Comparison of ENCODE assay signal across 20 cellular contexts in the genomic region with DNA sequence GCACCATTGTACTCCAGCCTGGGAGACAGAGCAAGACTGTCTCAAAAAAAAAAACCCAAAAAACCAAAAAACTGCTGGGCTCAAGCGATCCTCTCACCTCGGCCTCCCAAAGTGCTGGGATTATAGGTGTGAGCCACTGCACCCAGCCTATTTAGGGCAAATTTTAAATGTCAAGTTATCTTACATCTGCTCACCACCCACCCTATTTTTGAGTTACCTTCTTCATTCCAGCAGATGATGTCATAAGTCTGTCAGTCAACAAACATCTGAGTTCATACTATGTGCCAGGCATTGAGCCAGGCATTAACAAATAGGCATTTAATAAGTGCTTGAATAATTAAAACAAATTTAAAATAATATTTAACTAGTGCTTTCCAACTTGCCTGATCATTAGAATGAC. TPM values are rescaled to one million over a fixed set of nuclear protein-coding genes. Genes with fewer than 3 reads are reported as not detected.
DNase-seq lines count a peak whose midpoint lies in the region; ATAC-seq, FAIRE-seq and TF ChIP-seq lines count a peak whose summit lies in the region.
"Had no signal": no experiment of that assay in that cellular context is flagged by ENCODE, and none has a peak within 500 bp of the region (broad histone marks: within the 10 kb centered on the region; RNA-seq: fewer than 3 reads in every experiment).

No MANE protein-coding gene starts in this region.

- peaks cover 63% of the 10 kb centered on the region for H3K4me1 Mint-ChIP-seq in activated naive CD4-positive, alpha-beta T cell treated with anti-CD3 and anti-CD28 coated beads, Interleukin-2, amount 50 U/mL, for 24 hours
- H3K4me1 Mint-ChIP-seq in activated CD8-positive, alpha-beta T cell treated with anti-CD3 and anti-CD28 coated beads for 36 hours (ENCODE audit: low read depth): peaks cover 60% of the 10 kb centered on the region
- H3K4me1 Mint-ChIP-seq in stimulated activated naive CD8-positive, alpha-beta T cell treated with anti-CD3 and anti-CD28 coated beads, Interleukin-15, amount 100 ng/mL, for 72 hours: peaks cover 66% of the 10 kb centered on the region

- no peak for DNase-seq in activated naive CD4-positive, alpha-beta T cell (lab: John Stamatoyannopoulos, UW)
- DNase-seq in activated CD8-positive, alpha-beta T cell treated with anti-CD3 and anti-CD28 coated beads for 36 hours: no peak
- DNase-seq in epithelial cell of esophagus (ENCODE audit: low read depth): peak; percentile 36
- DNase-seq in stimulated activated naive CD8-positive, alpha-beta T cell treated with anti-CD3 and anti-CD28 coated beads, Interleukin-15, amount 100 ng/mL, for 72 hours: no peak
- DNase-seq in HTR-8/SVneo (ENCODE audit: insufficient read length, low spot score): no peak
- DNase-seq in pons (ENCODE audit: low spot score): no peak
- DNase-seq: anterior cingulate cortex; cerebellar nuclear complex; DMS 273 treated with DMSO at 0.1 percent for 48 hours; GF-D8; NCI-H187 treated with DMSO at 0.1 percent for 48 hours; NCI-H446 treated with DMSO at 0.1 percent for 48 hours; stimulated activated CD4-positive, alpha-beta T cell treated with anti-CD3 and anti-CD28 coated beads, Interleukin-2, amount 100 ng/mL, for 24 hours; SW 1271 had no signal

- H3K36me3 Mint-ChIP-seq in activated naive CD4-positive, alpha-beta T cell treated with anti-CD3 and anti-CD28 coated beads, Interleukin-2, amount 50 U/mL, for 24 hours: peaks cover 29% of the 10 kb centered on the region
- H3K36me3 Mint-ChIP-seq in activated CD8-positive, alpha-beta T cell treated with anti-CD3 and anti-CD28 coated beads for 36 hours (ENCODE audit: low read depth): peaks cover 47% of the 10 kb centered on the region

- peak overlapping the region; percentile 42 for H3K4me3 Mint-ChIP-seq in activated naive CD4-positive, alpha-beta T cell treated with anti-CD3 and anti-CD28 coated beads, Interleukin-2, amount 50 U/mL, for 24 hours
- H3K4me3 Mint-ChIP-seq in activated CD8-positive, alpha-beta T cell treated with anti-CD3 and anti-CD28 coated beads for 36 hours: peak overlapping the region; percentile 54
- peak overlapping the region; percentile 13 to 70 for H3K4me3 Mint-ChIP-seq in stimulated activated naive CD8-positive, alpha-beta T cell treated with anti-CD3 and anti-CD28 coated beads, Interleukin-15, amount 100 ng/mL, for 72 hours

- H3K9me3 Mint-ChIP-seq in activated naive CD4-positive, alpha-beta T cell treated with anti-CD3 and anti-CD28 coated beads, Interleukin-2, amount 50 U/mL, for 24 hours: no peaks in the 10 kb centered on the region
- H3K9me3 Mint-ChIP-seq in activated CD8-positive, alpha-beta T cell treated with anti-CD3 and anti-CD28 coated beads for 36 hours: no peaks in the 10 kb centered on the region
- no peaks in the 10 kb centered on the region for H3K9me3 Mint-ChIP-seq in stimulated activated naive CD8-positive, alpha-beta T cell treated with anti-CD3 and anti-CD28 coated beads, Interleukin-15, amount 100 ng/mL, for 72 hours

- POLR2A ChIA-PET in activated CD8-positive, alpha-beta T cell treated with anti-CD3 and anti-CD28 coated beads for 36 hours (lab: Charles Lee): interaction anchor here (0.6 to 8.9 kb wide), 9 partner anchors 8 to 363 kb away, joined by 3 to 117 read pairs (median 5); a partner anchor contains a TSS

- CTCF ChIA-PET in activated CD8-positive, alpha-beta T cell treated with anti-CD3 and anti-CD28 coated beads for 36 hours (lab: Charles Lee): interaction anchor here (1.6 to 3.4 kb wide), 4 partner anchors 16 to 110 kb away, joined by 4 to 17 read pairs (median 10); a partner anchor contains a TSS

- no peaks in the 10 kb centered on the region for H3K27me3 Mint-ChIP-seq in activated naive CD4-positive, alpha-beta T cell treated with anti-CD3 and anti-CD28 coated beads, Interleukin-2, amount 50 U/mL, for 24 hours
- H3K27me3 Mint-ChIP-seq in activated CD8-positive, alpha-beta T cell treated with anti-CD3 and anti-CD28 coated beads for 36 hours: no peaks in the 10 kb centered on the region
- H3K27me3 Mint-ChIP-seq in stimulated activated naive CD8-positive, alpha-beta T cell treated with anti-CD3 and anti-CD28 coated beads, Interleukin-15, amount 100 ng/mL, for 72 hours: no peaks in the 10 kb centered on the region

- intact Hi-C loops in activated CD8-positive, alpha-beta T cell treated with anti-CD3 and anti-CD28 coated beads for 36 hours (cut with micrococcal nuclease): loop anchor here (2.0 kb wide), 1 partner anchor 21 kb away; a partner anchor contains a TSS

- TF ChIP-seq CTCF in activated CD8-positive, alpha-beta T cell treated with anti-CD3 and anti-CD28 coated beads for 36 hours (IDR thresholded peaks at IDR 0.05): no peak
- no peak for TF ChIP-seq CTCF in epithelial cell of esophagus (IDR thresholded peaks at IDR 0.05; ENCODE audit: insufficient read depth, low read depth, low read length, missing control alignments)

- peak overlapping the region; percentile 86 for H3K27ac Mint-ChIP-seq in activated naive CD4-positive, alpha-beta T cell treated with anti-CD3 and anti-CD28 coated beads, Interleukin-2, amount 50 U/mL, for 24 hours
- H3K27ac Mint-ChIP-seq in activated CD8-positive, alpha-beta T cell treated with anti-CD3 and anti-CD28 coated beads for 36 hours: peak overlapping the region; percentile 96
- H3K27ac Mint-ChIP-seq in stimulated activated naive CD8-positive, alpha-beta T cell treated with anti-CD3 and anti-CD28 coated beads, Interleukin-15, amount 100 ng/mL, for 72 hours: peak overlapping the region in 1 of 2 donors; percentile 99

- no peak overlapping the region for H3K4me3 ChIP-seq in epithelial cell of esophagus (ENCODE audit: low read length)
- H3K4me3 ChIP-seq: right atrium auricular region, thoracic aorta had no signal

- FAIRE-seq in HTR-8/SVneo (lab: Jason Lieb, UNC): no peak
- FAIRE-seq: H1 had no signal

- ATAC-seq in activated CD8-positive, alpha-beta T cell treated with anti-CD3 and anti-CD28 coated beads for 36 hours: no peak
- ATAC-seq in stimulated activated naive CD8-positive, alpha-beta T cell treated with anti-CD3 and anti-CD28 coated beads, Interleukin-15, amount 100 ng/mL, for 72 hours: no peak
- no peak for ATAC-seq in GM21367 (IDR thresholded peaks at IDR 0.05; ENCODE audit: unreplicated experiment)

RNA-seq across cellular contexts. Expression of a gene that starts 21.5 kb away (rescaled TPM):
- total RNA-seq in activated CD8-positive, alpha-beta T cell treated with anti-CD3 and anti-CD28 coated beads for 36 hours: 10 to 100 TPM; 46.4 to 47.0 TPM
- total RNA-seq: H1, kidney epithelial cell had no signal

RNA-seq across cellular contexts. Expression of a gene that starts 34.6 kb away (rescaled TPM):
- 1 to 10 TPM in 1 of 2 experiments, under 1 TPM in 1; 0.50 to 4.4 TPM for total RNA-seq in activated CD8-positive, alpha-beta T cell treated with anti-CD3 and anti-CD28 coated beads for 36 hours
